Comparison of ENCODE assay signal across 9 cellular contexts in the genomic region with DNA sequence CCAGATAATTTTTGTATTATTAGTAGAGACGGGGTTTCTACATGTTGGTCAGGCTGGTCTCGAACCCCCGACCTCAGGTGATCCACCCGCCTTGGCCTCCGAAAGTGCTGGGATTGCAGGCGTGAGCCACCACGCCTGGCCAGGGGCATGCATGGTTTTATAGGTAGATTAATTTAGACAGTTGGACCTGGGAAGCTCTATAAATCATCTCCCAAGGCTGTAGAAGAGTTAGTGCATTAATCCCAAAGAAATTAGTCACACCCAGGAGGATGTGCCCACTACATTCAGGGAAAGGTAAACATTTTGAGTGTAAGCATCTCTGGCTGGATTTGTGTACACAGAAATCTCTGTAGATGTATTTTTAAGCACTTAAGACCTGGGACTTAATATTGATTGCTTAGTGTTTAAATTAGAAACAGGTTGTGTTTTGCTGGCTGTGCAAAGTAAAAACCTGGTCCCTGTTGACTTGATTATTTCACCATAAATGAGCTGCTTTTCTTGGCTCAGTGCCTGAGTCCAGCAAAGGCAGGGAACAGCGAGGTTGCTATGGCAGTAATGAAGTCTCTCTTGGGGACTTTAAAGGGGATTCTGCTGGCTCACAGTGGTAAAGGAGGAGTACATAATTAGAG. TPM values are rescaled to one million over a fixed set of nuclear protein-coding genes. Genes with fewer than 3 reads are reported as not detected.
DNase-seq lines count a peak whose midpoint lies in the region; ATAC-seq, FAIRE-seq and TF ChIP-seq lines count a peak whose summit lies in the region.
"Had no signal": no experiment of that assay in that cellular context is flagged by ENCODE, and none has a peak within 500 bp of the region (broad histone marks: within the 10 kb centered on the region; RNA-seq: fewer than 3 reads in every experiment).

No MANE protein-coding gene starts in this region.

- no TSS peak for BruUV-seq in HepG2 (replicated peaks; lab: Mats Ljungman, UMichigan)

- H3K27me3 Mint-ChIP-seq in activated naive CD8-positive, alpha-beta T cell treated with anti-CD3 and anti-CD28 coated beads for 36 hours = no peaks in the 10 kb centered on the region

- TF ChIP-seq POLR2A in HepG2 (IDR thresholded peaks at IDR 0.05; ENCODE audit: insufficient read depth in 1 of 2, low read depth in 2 of 2, low read length in 2 of 2) = no peak

- H3K9me3 ChIP-seq in liver (ENCODE audit: control insufficient read depth in 4 of 4, low read length in 3 of 4) = no peaks in the 10 kb centered on the region
- no peaks in the 10 kb centered on the region for H3K9me3 ChIP-seq in HepG2 (ENCODE audit: low read length)

- peak overlapping the region; percentile 67 for H3K27ac Mint-ChIP-seq in activated naive CD8-positive, alpha-beta T cell treated with anti-CD3 and anti-CD28 coated beads for 36 hours

- CTCF ChIA-PET in HepG2 (lab: Yijun Ruan, JAX; ENCODE audit: low intra/inter-chr PET ratio, low total read pairs) = no interaction called here

- DNase-seq in HepG2 (ENCODE audit: low spot score) (no peak), hepatic stellate cell (ENCODE audit: low spot score) (peak; percentile 54), GM19238 (ENCODE audit: insufficient read length, low spot score) (no peak), NCI-H2107 treated with DMSO at 0.1 percent for 48 hours (lab: John Stamatoyannopoulos, UW; ENCODE audit: unreplicated experiment) (no peak), NCI-H2107 (lab: John Stamatoyannopoulos, UW) (no peak)
- DNase-seq in activated naive CD8-positive, alpha-beta T cell treated with anti-CD3 and anti-CD28 coated beads for 36 hours = no peak

- no peaks in the 10 kb centered on the region; the same call in 1 of the 2 replicates for H4K20me1 ChIP-seq in HepG2 (ENCODE audit: insufficient read depth, low read length)

- TF ChIP-seq CTCF in liver (IDR thresholded peaks at IDR 0.05; ENCODE audit: low read depth, low read length, missing input control) = no peak
- no peak for TF ChIP-seq CTCF in HepG2 (CRISPR knock-in tag; IDR thresholded peaks at IDR 0.05)

- intact Hi-C loops in HepG2 (cut with micrococcal nuclease; ENCODE audit: unreplicated experiment) = no loop called here

- H3K4me3 ChIP-seq in liver (ENCODE audit: low read depth in 1 of 3, low read length in 3 of 3) (no peak overlapping the region), HepG2 (replicated peaks in 1 of 3; ENCODE audit: insufficient read depth in 1 of 3, low read depth in 2 of 3, low read length in 3 of 3) (no peak overlapping the region)

- H3K27me3 ChIP-seq in liver (ENCODE audit: control insufficient read depth in 4 of 4, insufficient read depth in 4 of 4, low read length in 3 of 4) (no peaks in the 10 kb centered on the region), HepG2 (ENCODE audit: control insufficient read depth in 1 of 2, insufficient read depth in 2 of 2, low read length in 2 of 2) (no peaks in the 10 kb centered on the region)

- 76% methylated on average over 8 of the region's 8 CpGs for WGBS in liver
- 95% methylated on average over 8 of the region's 8 CpGs for WGBS in HepG2 (ENCODE audit: low lambda C conversion rate)

- POLR2A ChIA-PET in HepG2 (lab: Yijun Ruan, JAX) = interaction anchor here (1.5 kb wide), 1 partner anchor 19 kb away, joined by 9 read pairs; the partner anchor contains the start of genes EXOSC7 and ZDHHC3

- in situ Hi-C loops in HepG2 (cut with HindIII; ENCODE audit: extremely low pct_ligation_motif_present, low pct_unique_long_range_greater_than_20kb) = no loop called here

- H3K79me2 ChIP-seq in HepG2 (ENCODE audit: insufficient read depth, low read length) = peaks cover 8% of the 10 kb centered on the region

- H3K9ac ChIP-seq in liver (ENCODE audit: low read depth in 1 of 2, low read length in 2 of 2) = no peak overlapping the region
- no peak overlapping the region for H3K9ac ChIP-seq in HepG2 (ENCODE audit: insufficient read depth, low read depth, low read length)

- TF ChIP-seq EP300 in HepG2 (IDR thresholded peaks at IDR 0.05; ENCODE audit: low read depth in 2 of 2, low read length in 2 of 2) (no peak), HepG2 (CRISPR knock-in tag; IDR thresholded peaks at IDR 0.05; ENCODE audit: borderline replicate concordance) (no peak)

- no peak for FAIRE-seq in HepG2 (lab: Jason Lieb, UNC)

- H3K4me1 ChIP-seq in liver (ENCODE audit: control insufficient read depth in 4 of 4, insufficient read depth in 4 of 4, low read length in 3 of 4) (peaks cover 10 to 31% (median 24%) of the 10 kb centered on the region in 4 donors), HepG2 (ENCODE audit: insufficient read depth, low read length) (peaks cover 38% of the 10 kb centered on the region)

- H3K27ac ChIP-seq in liver (ENCODE audit: low read depth in 1 of 2, low read length in 2 of 2) (peak overlapping the region; percentile 66 to 80), HepG2 (ENCODE audit: extremely low read length, insufficient read depth, low read length) (no peak overlapping the region)

- no peak for ATAC-seq in HepG2
- ATAC-seq in HG03196 (IDR thresholded peaks at IDR 0.05; ENCODE audit: unreplicated experiment) = no peak

- no peak overlapping the region for H3K4me3 Mint-ChIP-seq in activated naive CD8-positive, alpha-beta T cell treated with anti-CD3 and anti-CD28 coated beads for 36 hours
- H3K4me3 Mint-ChIP-seq: T-helper 1 cell treated with Interleukin-12 subunit alpha and Interleukin-12 subunit beta and Interleukin-4 antibody, amounts not matched to agents 30 μg/mL and 1 μg/mL, for 36 hours had no signal

- peaks cover 56% of the 10 kb centered on the region for H3K36me3 Mint-ChIP-seq in activated naive CD8-positive, alpha-beta T cell treated with anti-CD3 and anti-CD28 coated beads for 36 hours

- peaks cover 59% of the 10 kb centered on the region for H3K4me1 Mint-ChIP-seq in activated naive CD8-positive, alpha-beta T cell treated with anti-CD3 and anti-CD28 coated beads for 36 hours

- H3K36me3 ChIP-seq in liver (ENCODE audit: control insufficient read depth in 4 of 4, insufficient read depth in 3 of 4, low read depth in 1 of 4, low read length in 3 of 4) = peaks cover 8 to 33% (median 14%) of the 10 kb centered on the region in 4 donors
- H3K36me3 ChIP-seq in HepG2 (replicated peaks in 1 of 2; ENCODE audit: control insufficient read depth in 1 of 2, insufficient read depth in 2 of 2, low read length in 2 of 2) = peaks cover 26 to 86% of the 10 kb centered on the region in 2 experiments

- H3K9me3 Mint-ChIP-seq in activated naive CD8-positive, alpha-beta T cell treated with anti-CD3 and anti-CD28 coated beads for 36 hours = no peaks in the 10 kb centered on the region
- H3K9me3 Mint-ChIP-seq: T-helper 1 cell treated with Interleukin-12 subunit alpha and Interleukin-12 subunit beta and Interleukin-4 antibody, amounts not matched to agents 30 μg/mL and 1 μg/mL, for 36 hours had no signal

- no peak for TF ChIP-seq RAD21 in liver (IDR thresholded peaks at IDR 0.05)
- no peak for TF ChIP-seq RAD21 in HepG2 (CRISPR knock-in tag; IDR thresholded peaks at IDR 0.05)

- no peak overlapping the region for H3K4me2 ChIP-seq in HepG2 (ENCODE audit: low read depth, low read length)

- no peak overlapping the region for H2AFZ ChIP-seq in HepG2 (ENCODE audit: low read length)

RNA-seq across cellular contexts. Expression of gene EXOSC7, which starts 19.2 kb away (rescaled TPM):
- total RNA-seq in liver (10 to 100 TPM; 20.0 to 23.4 TPM), HepG2 (2016; rRNA removed; fragmentation: Illumina TruSeq; extraction: Trizol) (74.7 and 81.9 TPM in 2 replicates)
- polyA plus RNA-seq in liver (10 to 100 TPM; 15.5 to 27.2 TPM), HepG2 (2011; rRNA removed) (56.8 and 68.3 TPM in 2 replicates)
- total RNA-seq in HepG2 (2016; cell fraction: cytosol; rRNA removed; fragmentation: Illumina TruSeq; extraction: Trizol; ENCODE audit: low read depth) = 14.7 and 18.3 TPM in 2 replicates
- total RNA-seq in HepG2 (2016; cell fraction: insoluble cytoplasmic fraction; rRNA removed; fragmentation: Illumina TruSeq; extraction: Trizol) = 74.4 and 92.0 TPM in 2 replicates
- total RNA-seq in HepG2 (2016; cell fraction: membrane; rRNA removed; fragmentation: Illumina TruSeq; extraction: Trizol) = 20.2 and 24.8 TPM in 2 replicates
- 45.8 and 52.9 TPM in 2 replicates for total RNA-seq in HepG2 (2016; cell fraction: nucleus; rRNA removed; fragmentation: Illumina TruSeq; extraction: Trizol)
- polyA plus RNA-seq in HepG2 (2011; cell fraction: cytosol; rRNA removed) = 69.7 and 74.0 TPM in 2 replicates
- polyA plus RNA-seq in HepG2 (2011; cell fraction: nucleus; rRNA removed) = 30.3 and 40.7 TPM in 2 replicates
- 56.8 and 61.8 TPM in 2 replicates for polyA plus RNA-seq in HepG2 (2012)
- polyA plus RNA-seq in HepG2 (2016; cell fraction: cytosol; fragmentation: Illumina TruSeq; extraction: Trizol; ENCODE audit: low read depth) = 12.5 and 13.4 TPM in 2 replicates
- polyA plus RNA-seq in HepG2 (2016; cell fraction: insoluble cytoplasmic fraction; fragmentation: Illumina TruSeq; extraction: Trizol; ENCODE audit: low read depth) = 79.1 and 90.4 TPM in 2 replicates
- polyA plus RNA-seq in HepG2 (2016; cell fraction: membrane; fragmentation: Illumina TruSeq; extraction: Trizol; ENCODE audit: low read depth) = 14.3 and 15.5 TPM in 2 replicates
- polyA plus RNA-seq in HepG2 (2016; cell fraction: nucleus; fragmentation: Illumina TruSeq; extraction: Trizol; ENCODE audit: insufficient read depth, low read depth) = 55.0 and 61.2 TPM in 2 replicates
- polyA minus RNA-seq in HepG2 (2011; rRNA and poly(A)+ RNA removed; ENCODE audit: low replicate concordance) = 54.6 and 79.4 TPM in 2 replicates
- polyA minus RNA-seq in HepG2 (2011; cell fraction: cytosol; rRNA and poly(A)+ RNA removed) = 14.5 and 18.1 TPM in 2 replicates
- polyA minus RNA-seq in HepG2 (2011; cell fraction: nucleus; rRNA and poly(A)+ RNA removed) = 56.4 and 58.9 TPM in 2 replicates
- total RNA-seq in activated naive CD8-positive, alpha-beta T cell treated with anti-CD3 and anti-CD28 coated beads for 36 hours = 10 to 100 TPM; 91.6 to 92.0 TPM

RNA-seq across cellular contexts. Expression of gene ZDHHC3, which starts 19.3 kb away (rescaled TPM):
- total RNA-seq in liver (10 to 100 TPM; 24.8 to 43.0 TPM), HepG2 (2016; rRNA removed; fragmentation: Illumina TruSeq; extraction: Trizol) (40.8 and 44.1 TPM in 2 replicates)
- polyA plus RNA-seq in liver (10 to 100 TPM; 15.4 to 24.0 TPM), HepG2 (2011; rRNA removed) (63.2 and 65.7 TPM in 2 replicates)
- 44.6 and 63.4 TPM in 2 replicates for total RNA-seq in HepG2 (2016; cell fraction: cytosol; rRNA removed; fragmentation: Illumina TruSeq; extraction: Trizol; ENCODE audit: low read depth)
- total RNA-seq in HepG2 (2016; cell fraction: insoluble cytoplasmic fraction; rRNA removed; fragmentation: Illumina TruSeq; extraction: Trizol) = 38.9 TPM in 2 replicates
- 88.8 and 95.5 TPM in 2 replicates for total RNA-seq in HepG2 (2016; cell fraction: membrane; rRNA removed; fragmentation: Illumina TruSeq; extraction: Trizol)
- 32.2 and 35.0 TPM in 2 replicates for total RNA-seq in HepG2 (2016; cell fraction: nucleus; rRNA removed; fragmentation: Illumina TruSeq; extraction: Trizol)
- 63.4 and 70.0 TPM in 2 replicates for polyA plus RNA-seq in HepG2 (2011; cell fraction: cytosol; rRNA removed)
- polyA plus RNA-seq in HepG2 (2011; cell fraction: nucleus; rRNA removed) = 49.3 and 50.0 TPM in 2 replicates
- polyA plus RNA-seq in HepG2 (2012) = 27.7 and 34.2 TPM in 2 replicates
- polyA plus RNA-seq in HepG2 (2016; cell fraction: cytosol; fragmentation: Illumina TruSeq; extraction: Trizol; ENCODE audit: low read depth) = 66.7 and 83.5 TPM in 2 replicates
- polyA plus RNA-seq in HepG2 (2016; cell fraction: insoluble cytoplasmic fraction; fragmentation: Illumina TruSeq; extraction: Trizol; ENCODE audit: low read depth) = 39.8 and 49.2 TPM in 2 replicates
- 86.9 and 101 TPM in 2 replicates for polyA plus RNA-seq in HepG2 (2016; cell fraction: membrane; fragmentation: Illumina TruSeq; extraction: Trizol; ENCODE audit: low read depth)
- 44.4 and 49.2 TPM in 2 replicates for polyA plus RNA-seq in HepG2 (2016; cell fraction: nucleus; fragmentation: Illumina TruSeq; extraction: Trizol; ENCODE audit: insufficient read depth, low read depth)
- polyA minus RNA-seq in HepG2 (2011; rRNA and poly(A)+ RNA removed; ENCODE audit: low replicate concordance) = 311 and 530 TPM in 2 replicates
- polyA minus RNA-seq in HepG2 (2011; cell fraction: cytosol; rRNA and poly(A)+ RNA removed) = 26.9 and 42.4 TPM in 2 replicates
- 59.6 and 61.3 TPM in 2 replicates for polyA minus RNA-seq in HepG2 (2011; cell fraction: nucleus; rRNA and poly(A)+ RNA removed)
- 10 to 100 TPM; 39.1 to 39.5 TPM for total RNA-seq in activated naive CD8-positive, alpha-beta T cell treated with anti-CD3 and anti-CD28 coated beads for 36 hours

RNA-seq across cellular contexts. Expression of gene CLEC3B, which starts 30.8 kb away (rescaled TPM):
- 1 to 10 TPM; 7.7 to 8.9 TPM for total RNA-seq in liver
- polyA plus RNA-seq in liver = 10 to 100 TPM; 17.0 to 28.8 TPM
- total RNA-seq in HepG2 (2016; rRNA removed; fragmentation: Illumina TruSeq; extraction: Trizol) = not detected in 2 replicates
- not detected in 2 replicates for total RNA-seq in HepG2 (2016; cell fraction: cytosol; rRNA removed; fragmentation: Illumina TruSeq; extraction: Trizol; ENCODE audit: low read depth)
- not detected in 2 replicates for total RNA-seq in HepG2 (2016; cell fraction: insoluble cytoplasmic fraction; rRNA removed; fragmentation: Illumina TruSeq; extraction: Trizol)
- total RNA-seq in HepG2 (2016; cell fraction: membrane; rRNA removed; fragmentation: Illumina TruSeq; extraction: Trizol) = not detected in 2 replicates
- not detected in 2 replicates for total RNA-seq in HepG2 (2016; cell fraction: nucleus; rRNA removed; fragmentation: Illumina TruSeq; extraction: Trizol)
- 0.07 and 0.10 TPM in 2 replicates for polyA plus RNA-seq in HepG2 (2011; rRNA removed)
- not detected in 2 replicates for polyA plus RNA-seq in HepG2 (2011; cell fraction: cytosol; rRNA removed)
- polyA plus RNA-seq in HepG2 (2011; cell fraction: nucleus; rRNA removed) = 0.39 and 0.47 TPM in 2 replicates
- polyA plus RNA-seq in HepG2 (2012) = 0.24 TPM in 1 of 2 replicates, not detected in the other
- not detected in 2 replicates for polyA plus RNA-seq in HepG2 (2016; cell fraction: cytosol; fragmentation: Illumina TruSeq; extraction: Trizol; ENCODE audit: low read depth)
- not detected in 2 replicates for polyA plus RNA-seq in HepG2 (2016; cell fraction: insoluble cytoplasmic fraction; fragmentation: Illumina TruSeq; extraction: Trizol; ENCODE audit: low read depth)
- polyA plus RNA-seq in HepG2 (2016; cell fraction: membrane; fragmentation: Illumina TruSeq; extraction: Trizol; ENCODE audit: low read depth) = not detected in 2 replicates
- polyA plus RNA-seq in HepG2 (2016; cell fraction: nucleus; fragmentation: Illumina TruSeq; extraction: Trizol; ENCODE audit: insufficient read depth, low read depth) = 0.77 TPM in 1 of 2 replicates, not detected in the other
- polyA minus RNA-seq in HepG2 (2011; rRNA and poly(A)+ RNA removed; ENCODE audit: low replicate concordance) = 0.37 TPM in 1 of 2 replicates, not detected in the other
- not detected in 2 replicates for polyA minus RNA-seq in HepG2 (2011; cell fraction: cytosol; rRNA and poly(A)+ RNA removed)
- polyA minus RNA-seq in HepG2 (2011; cell fraction: nucleus; rRNA and poly(A)+ RNA removed) = 0.77 TPM in 1 of 2 replicates, not detected in the other
- not detected for total RNA-seq in activated naive CD8-positive, alpha-beta T cell treated with anti-CD3 and anti-CD28 coated beads for 36 hours
